In the genomic region with DNA sequence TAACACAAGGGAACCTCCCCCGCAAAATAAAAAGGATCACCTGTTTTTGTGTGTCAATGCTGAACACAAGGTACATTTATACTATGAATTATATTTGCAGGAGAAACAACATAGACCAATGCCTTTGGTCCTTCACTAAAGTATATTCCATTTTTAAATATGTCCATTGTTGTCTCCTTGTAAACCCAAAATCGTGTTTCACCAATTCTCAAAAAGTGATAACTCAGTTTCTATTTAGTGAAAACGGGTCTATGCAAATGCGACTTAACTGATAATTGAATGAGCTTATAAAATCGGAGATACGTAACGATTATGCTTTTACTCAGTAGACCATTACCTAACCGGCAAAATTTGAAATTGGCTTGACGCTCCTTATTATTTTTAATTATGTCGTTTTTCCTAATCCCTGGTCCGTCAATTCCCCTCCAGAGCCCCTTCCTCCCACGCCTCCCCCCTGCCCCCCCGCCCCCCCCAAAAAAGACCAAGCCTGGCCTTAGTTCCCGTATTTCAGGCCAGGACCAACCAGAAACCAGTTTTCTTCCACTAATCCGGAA, we compare ENCODE assay signal across 8 cellular contexts. TPM values are rescaled to one million over a fixed set of nuclear protein-coding genes. Genes with fewer than 3 reads are reported as not detected.
DNase-seq lines count a peak whose midpoint lies in the region; ATAC-seq and TF ChIP-seq lines count a peak whose summit lies in the region.

No MANE protein-coding gene starts in this region.

- CTCF ChIA-PET in activated CD8-positive, alpha-beta memory T cell treated with anti-CD3 and anti-CD28 coated beads, Interleukin-2, amount 10 ng/mL, durations not matched to agents 7 days and 5 days (lab: Charles Lee), result no interaction called here
- CTCF ChIA-PET in T-cell (lab: Charles Lee), result interaction anchor here in 1 of 2 donors (0.6 kb wide), 1 partner anchor 314 kb away, joined by 3 read pairs; no protein-coding TSS in a partner anchor

- H3K27me3 ChIP-seq in foreskin keratinocyte (no peaks in the 10 kb centered on the region), gastrocnemius medialis (no peaks in the 10 kb centered on the region)

- H3K4me1 Mint-ChIP-seq in activated CD8-positive, alpha-beta memory T cell treated with anti-CD3 and anti-CD28 coated beads, Interleukin-2, amount 10 ng/mL, durations not matched to agents 7 days and 5 days, result peaks cover 18% of the 10 kb centered on the region
- H3K4me1 Mint-ChIP-seq in T-cell, result peaks cover 14 to 48% (median 44%) of the 10 kb centered on the region in 3 donors

- H3K27me3 Mint-ChIP-seq in activated CD8-positive, alpha-beta memory T cell treated with anti-CD3 and anti-CD28 coated beads, Interleukin-2, amount 10 ng/mL, durations not matched to agents 7 days and 5 days, result no peaks in the 10 kb centered on the region
- H3K27me3 Mint-ChIP-seq in T-cell, result no peaks in the 10 kb centered on the region

- intact Hi-C loops in gastrocnemius medialis (cut with DNase I; ENCODE audit: low total_unique reads), result no loop called here

- peak overlapping the region; percentile 65 to 87 (median 82) for H3K4me3 ChIP-seq in gastrocnemius medialis

- POLR2A ChIA-PET in T-cell (lab: Charles Lee), result no interaction called here

- H3K36me3 ChIP-seq in gastrocnemius medialis, result no peaks in the 10 kb centered on the region

- H3K4me3 Mint-ChIP-seq in activated CD8-positive, alpha-beta memory T cell treated with anti-CD3 and anti-CD28 coated beads, Interleukin-2, amount 10 ng/mL, durations not matched to agents 7 days and 5 days, result peak overlapping the region; percentile 90
- peak overlapping the region; percentile 86 to 94 (median 89) for H3K4me3 Mint-ChIP-seq in T-cell

- in situ Hi-C loops in gastrocnemius medialis (cut with MboI; ENCODE audit: low sequenced_read_pairs in 4 of 4), result loop anchor here in 1 of 4 donors (25.0 kb wide), 1 partner anchor 305 kb away; no protein-coding TSS in a partner anchor

- peak overlapping the region; percentile 94 for H3K27ac Mint-ChIP-seq in activated CD8-positive, alpha-beta memory T cell treated with anti-CD3 and anti-CD28 coated beads, Interleukin-2, amount 10 ng/mL, durations not matched to agents 7 days and 5 days
- peak overlapping the region; percentile 92 to 97 for H3K27ac Mint-ChIP-seq in T-cell

- H3K27ac ChIP-seq in foreskin keratinocyte (peak overlapping the region; percentile 26), gastrocnemius medialis (peak overlapping the region; percentile 80 to 91 (median 90))

- TF ChIP-seq CTCF in foreskin keratinocyte (conservative IDR thresholded peaks at IDR 0.05) (no peak), gastrocnemius medialis (IDR thresholded peaks at IDR 0.05 in 4 of 5, conservative IDR thresholded peaks at IDR 0.05 in 1 of 5) (no peak)

- no peaks in the 10 kb centered on the region for H3K9me3 ChIP-seq in gastrocnemius medialis

- H3K4me1 ChIP-seq in foreskin keratinocyte, result peaks cover 4% of the 10 kb centered on the region
- H3K4me1 ChIP-seq in gastrocnemius medialis, result peaks cover 0 to 5% of the 10 kb centered on the region in 2 donors

- ATAC-seq in activated CD8-positive, alpha-beta memory T cell treated with anti-CD3 and anti-CD28 coated beads, Interleukin-2, amount 10 ng/mL, durations not matched to agents 7 days and 5 days, result no peak
- no peak for ATAC-seq in T-cell (replicated peaks in 1 of 4)
- ATAC-seq in foreskin keratinocyte, result no peak
- no peak for ATAC-seq in gastrocnemius medialis

- no peaks in the 10 kb centered on the region for H3K9me3 Mint-ChIP-seq in activated CD8-positive, alpha-beta memory T cell treated with anti-CD3 and anti-CD28 coated beads, Interleukin-2, amount 10 ng/mL, durations not matched to agents 7 days and 5 days (ENCODE audit: low read depth)
- H3K9me3 Mint-ChIP-seq in T-cell, result no peaks in the 10 kb centered on the region

- DNase-seq in activated CD8-positive, alpha-beta memory T cell treated with anti-CD3 and anti-CD28 coated beads, Interleukin-2, amount 10 ng/mL, durations not matched to agents 7 days and 5 days, result no peak
- no peak for DNase-seq in activated CD8-positive, alpha-beta memory T cell treated with anti-CD3 and anti-CD28 coated beads, Interleukin-2, amount 50 U/mL, for 4 hours
- DNase-seq in T-cell (no peak), foreskin keratinocyte (no peak), gastrocnemius medialis (no peak), NOMO-1 (lab: John Stamatoyannopoulos, UW; ENCODE audit: unreplicated experiment in 2 of 2) (no peak), AG08396 (ENCODE audit: low spot score) (no peak), NCI-H1436 (lab: John Stamatoyannopoulos, UW) (no peak)

- no peak for TF ChIP-seq POLR2A in gastrocnemius medialis (IDR thresholded peaks at IDR 0.05)

- H3K36me3 Mint-ChIP-seq in activated CD8-positive, alpha-beta memory T cell treated with anti-CD3 and anti-CD28 coated beads, Interleukin-2, amount 10 ng/mL, durations not matched to agents 7 days and 5 days, result peaks cover 6% of the 10 kb centered on the region
- H3K36me3 Mint-ChIP-seq in T-cell, result peaks cover 2% of the 10 kb centered on the region

RNA-seq across cellular contexts. Expression of a gene that starts 2.0 kb away (rescaled TPM):
- 10 to 100 TPM; 17.0 to 22.2 TPM for total RNA-seq in activated CD8-positive, alpha-beta memory T cell treated with anti-CD3 and anti-CD28 coated beads, Interleukin-2, amount 10 ng/mL, durations not matched to agents 7 days and 5 days
- total RNA-seq in T-cell (10 to 100 TPM; 27.1 to 48.3 (median 30.9) TPM), foreskin keratinocyte (13.8 and 15.2 TPM in 2 replicates), gastrocnemius medialis (10 to 100 TPM in 1 of 4 donors, 1 to 10 TPM in 3; 1.9 to 30.0 (median 3.3) TPM)
- 1.1 and 1.3 TPM in 2 replicates for polyA plus RNA-seq in foreskin keratinocyte
